Comparison of ENCODE assay signal across 8 cellular contexts in the genomic region with DNA sequence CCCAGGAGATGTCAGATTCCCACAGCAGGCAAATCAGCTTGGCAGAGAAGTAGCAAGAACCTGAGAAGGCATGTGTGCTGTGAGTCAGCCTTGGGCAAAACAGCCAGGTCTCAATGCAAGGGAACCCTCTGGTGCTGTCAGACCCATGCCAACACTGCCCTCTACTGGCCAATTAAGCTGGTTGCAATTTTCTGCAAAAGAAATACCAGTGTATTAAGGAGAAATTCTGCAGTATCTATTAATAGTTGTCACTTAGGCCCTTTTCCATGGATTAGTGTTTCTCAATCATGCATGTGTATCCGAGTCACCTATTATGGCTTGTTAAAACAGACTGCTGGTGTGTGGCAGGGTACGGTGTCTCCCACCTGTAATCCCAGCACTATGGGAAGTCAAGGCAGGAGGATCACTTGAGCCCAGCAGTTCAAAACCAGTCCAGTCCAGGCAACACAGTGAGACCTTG. TPM values are rescaled to one million over a fixed set of nuclear protein-coding genes. Genes with fewer than 3 reads are reported as not detected.
A peak's percentile ranks its signal among the peaks of the same experiment; 100 is the strongest.
DNase-seq lines count a peak whose midpoint lies in the region; ATAC-seq and TF ChIP-seq lines count a peak whose summit lies in the region.

No MANE protein-coding gene starts in this region.

- H3K36me3 Mint-ChIP-seq in Caco-2 (ENCODE audit: insufficient read depth, unreplicated experiment), result peaks cover 38% of the 10 kb centered on the region

- peaks cover 2% of the 10 kb centered on the region; the same call in 1 of the 2 replicates for H3K36me3 ChIP-seq in Caco-2 (ENCODE audit: control insufficient read depth, insufficient read depth, low read length)
- H3K36me3 ChIP-seq in colonic mucosa, result no peaks in the 10 kb centered on the region
- H3K36me3 ChIP-seq in left lung, result peaks cover 0 to 7% of the 10 kb centered on the region in 2 donors

- no peak overlapping the region for H3K27ac Mint-ChIP-seq in Caco-2 (ENCODE audit: unreplicated experiment)

- no peaks in the 10 kb centered on the region for H3K9me3 ChIP-seq in Caco-2
- no peaks in the 10 kb centered on the region for H3K9me3 ChIP-seq in colonic mucosa
- H3K9me3 ChIP-seq in left lung, result no peaks in the 10 kb centered on the region

- H3K4me1 ChIP-seq in Caco-2 (no peaks in the 10 kb centered on the region), colonic mucosa (no peaks in the 10 kb centered on the region), left lung (peaks cover 0 to 19% of the 10 kb centered on the region in 2 donors)

- peak; percentile 80 to 84 for TF ChIP-seq CTCF in Caco-2 (IDR thresholded peaks at IDR 0.05; ENCODE audit: insufficient read depth in 1 of 2, low read depth in 1 of 2, low read length in 1 of 2, severe bottlenecking in 1 of 2, unreplicated experiment in 1 of 2)
- TF ChIP-seq CTCF in colonic mucosa (IDR thresholded peaks at IDR 0.05), result peak; percentile 88
- peak; percentile 85 to 88 for TF ChIP-seq CTCF in left lung (IDR thresholded peaks at IDR 0.05)

- intact Hi-C loops in Caco-2 (cut with micrococcal nuclease; ENCODE audit: unreplicated experiment) (loop anchor here (1.0 to 5.0 kb wide), 3 partner anchors 138 to 161 kb away; no protein-coding TSS in a partner anchor), colonic mucosa (cut with DNase I) (loop anchor here (5.0 kb wide), 2 partner anchors 153 to 162 kb away; no protein-coding TSS in a partner anchor), left lung (cut with DNase I) (no loop called here)

- BruUV-seq in Caco-2 (replicated peaks; lab: Mats Ljungman, UMichigan), result no TSS peak

- no peaks in the 10 kb centered on the region for H3K9me3 Mint-ChIP-seq in Caco-2 (ENCODE audit: unreplicated experiment)

- CTCF ChIA-PET in Caco-2 (lab: Charles Lee), result interaction anchor here (0.5 to 1.5 kb wide), 9 partner anchors 8 to 1350 kb away, joined by 3 to 17 read pairs (median 5); a partner anchor contains a TSS

- POLR2A ChIA-PET in Caco-2 (lab: Charles Lee), result no interaction called here

- H3K27me3 ChIP-seq in Caco-2 (replicated peaks; ENCODE audit: control insufficient read depth, insufficient read depth, low read length), result no peaks in the 10 kb centered on the region
- no peaks in the 10 kb centered on the region for H3K27me3 ChIP-seq in colonic mucosa
- no peaks in the 10 kb centered on the region for H3K27me3 ChIP-seq in left lung

- no peak overlapping the region for H3K27ac ChIP-seq in colonic mucosa
- no peak overlapping the region for H3K27ac ChIP-seq in left lung

- no peaks in the 10 kb centered on the region for H3K27me3 Mint-ChIP-seq in Caco-2 (ENCODE audit: insufficient read depth, unreplicated experiment)

- H3K4me1 Mint-ChIP-seq in Caco-2 (ENCODE audit: low read depth, unreplicated experiment), result no peaks in the 10 kb centered on the region

- no peak overlapping the region for H3K4me3 Mint-ChIP-seq in Caco-2 (ENCODE audit: unreplicated experiment)

- DNase-seq in Caco-2 (peak; percentile 74 to 76), NCI-H526 treated with DMSO at 0.1 percent for 48 hours (lab: John Stamatoyannopoulos, UW) (peak; percentile 75), colonic mucosa (peak; percentile 69), left lung (peak in 1 of 2 donors; percentile 75)
- DNase-seq in activated CD4-positive, alpha-beta T cell treated with anti-CD3 and anti-CD28 coated beads for 48 hours, result peak; percentile 78
- peak; percentile 45 to 72 for DNase-seq in stimulated activated CD4-positive, alpha-beta T cell treated with anti-CD3 and anti-CD28 coated beads, Interleukin-4, amount 100 ng/mL, for 4 hours

- H3K4me3 ChIP-seq in Caco-2 (ENCODE audit: low read depth, low read length), result no peak overlapping the region
- no peak overlapping the region for H3K4me3 ChIP-seq in colonic mucosa
- H3K4me3 ChIP-seq in left lung, result no peak overlapping the region

- H3K9ac ChIP-seq in colonic mucosa (ENCODE audit: low read depth in 2 of 2, low read length in 2 of 2), result no peak overlapping the region

- ATAC-seq in HG02642 (IDR thresholded peaks at IDR 0.05; ENCODE audit: poor library complexity, unreplicated experiment) (peak; percentile 57), left lung (peak; percentile 98), GM18867 (IDR thresholded peaks at IDR 0.05; ENCODE audit: unreplicated experiment) (no peak)

RNA-seq across cellular contexts. Expression of a gene that starts 26.2 kb away (rescaled TPM):
- 137 and 140 TPM in 2 replicates for total RNA-seq in Caco-2 (2022)
- total RNA-seq in colonic mucosa, result 100 to 1,000 TPM; 117 to 132 TPM
- total RNA-seq in left lung, result 100 to 1,000 TPM; 202 to 216 TPM

Comparison
In these comparisons a context has a peak if more than half of its experiments do, and no peak if none do; other contexts are left out.
1. intact Hi-C loops: an anchor here in Caco-2 (1.0 to 5.0 kb wide) and colonic mucosa (5.0 kb wide); none called in left lung.